ENCODE assay signal across 1 cellular context in the genomic region with DNA sequence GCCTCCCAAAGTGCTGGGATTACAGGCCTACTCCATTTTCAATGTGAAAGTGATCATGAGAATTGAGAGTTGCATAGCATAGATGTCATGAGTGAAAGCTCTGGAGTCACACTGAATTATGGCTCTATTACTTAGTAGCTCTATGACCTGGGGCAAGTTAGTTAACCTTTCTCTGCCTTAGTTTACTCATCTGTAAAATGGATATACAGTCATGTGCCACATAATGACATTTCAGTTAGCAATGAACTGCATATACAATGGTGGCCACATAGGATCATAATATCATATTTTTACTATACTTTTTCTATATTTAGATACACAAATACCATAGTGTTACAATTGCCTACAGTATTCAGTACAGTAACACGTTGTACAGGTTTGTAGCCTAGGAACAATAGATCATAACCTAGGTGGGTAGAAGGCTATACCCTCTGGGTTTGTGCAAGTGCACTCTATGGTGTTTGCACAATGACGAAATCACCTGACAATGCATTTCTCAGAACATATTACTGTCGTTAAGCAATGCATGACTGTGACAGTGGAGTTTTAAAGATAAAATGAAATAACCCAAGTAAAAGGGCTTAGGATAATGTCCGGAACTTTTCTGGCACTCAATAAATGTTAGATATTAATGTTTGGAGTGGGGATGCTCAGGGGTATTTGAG.
TF ChIP-seq lines count a peak whose summit lies in the region.

No MANE protein-coding gene starts in this region.

TF ChIP-seq in HepG2, 621 proteins besides CTCF, POLR2A, EP300 and RAD21 (continued from another document and continues in another):
- TF ChIP-seq SP5 (CRISPR knock-in tag; IDR thresholded peaks at IDR 0.05; ENCODE audit: borderline replicate concordance, low read depth) (no peak), ZNF274 (CRISPR knock-in tag; IDR thresholded peaks at IDR 0.05) (no peak), SALL2 (CRISPR knock-in tag; IDR thresholded peaks at IDR 0.05) (no peak), HMG20A (CRISPR knock-in tag; IDR thresholded peaks at IDR 0.05; ENCODE audit: borderline replicate concordance) (no peak), ZZZ3 (CRISPR knock-in tag; IDR thresholded peaks at IDR 0.05; ENCODE audit: borderline replicate concordance) (no peak), PBX2 (CRISPR knock-in tag; IDR thresholded peaks at IDR 0.05) (no peak), ZBTB3 (CRISPR knock-in tag; IDR thresholded peaks at IDR 0.05; ENCODE audit: borderline replicate concordance, low read depth) (no peak), CREB1 (IDR thresholded peaks at IDR 0.05) (no peak), CREB1 (CRISPR knock-in tag; IDR thresholded peaks at IDR 0.05) (peak; percentile 34; the same call in 1 of the 2 replicates), ZNF567 (CRISPR knock-in tag; IDR thresholded peaks at IDR 0.05; ENCODE audit: borderline replicate concordance) (no peak), CEBPG (CRISPR knock-in tag; IDR thresholded peaks at IDR 0.05) (peak; percentile 88), KLF16 (CRISPR knock-in tag; IDR thresholded peaks at IDR 0.05) (no peak), ARID5B (CRISPR knock-in tag; IDR thresholded peaks at IDR 0.05) (peak; percentile 74), SOX6 (IDR thresholded peaks at IDR 0.05) (no peak), SOX6 (CRISPR knock-in tag; IDR thresholded peaks at IDR 0.05) (peak; percentile 88), ZNF329 (CRISPR knock-in tag; IDR thresholded peaks at IDR 0.05; ENCODE audit: low read depth) (no peak), ZNF652 (CRISPR knock-in tag; IDR thresholded peaks at IDR 0.05; ENCODE audit: borderline replicate concordance, low read depth) (no peak), TAF15 (IDR thresholded peaks at IDR 0.05; ENCODE audit: low read depth, low read length, poor library complexity, severe bottlenecking) (no peak), GATAD2A (CRISPR knock-in tag; IDR thresholded peaks at IDR 0.05) (peak; percentile 80), ZFP91 (CRISPR knock-in tag; IDR thresholded peaks at IDR 0.05; ENCODE audit: borderline replicate concordance) (no peak), ZMYM3 (CRISPR knock-in tag; IDR thresholded peaks at IDR 0.05) (no peak), ZFAT (CRISPR knock-in tag; conservative IDR thresholded peaks at IDR 0.05) (no peak), ARID2 (CRISPR knock-in tag; IDR thresholded peaks at IDR 0.05; ENCODE audit: borderline replicate concordance) (no peak), RFX5 (IDR thresholded peaks at IDR 0.05; ENCODE audit: low read depth, low read length) (no peak), ZBTB42 (CRISPR knock-in tag; IDR thresholded peaks at IDR 0.05) (no peak), ZNF34 (CRISPR knock-in tag; IDR thresholded peaks at IDR 0.05; ENCODE audit: borderline replicate concordance) (no peak), SMYD3 (CRISPR knock-in tag; IDR thresholded peaks at IDR 0.05) (no peak), SAP130 (CRISPR knock-in tag; IDR thresholded peaks at IDR 0.05; ENCODE audit: low read depth) (peak; percentile 49), ZNF484 (CRISPR knock-in tag; IDR thresholded peaks at IDR 0.05; ENCODE audit: borderline replicate concordance, low read depth) (no peak), ZNF574 (CRISPR knock-in tag; IDR thresholded peaks at IDR 0.05) (peak; percentile 73; the same call in 1 of the 2 replicates), CEBPB (IDR thresholded peaks at IDR 0.05; ENCODE audit: borderline replicate concordance, low read depth, low read length) (peak; percentile 97), ELF1 (CRISPR knock-in tag; IDR thresholded peaks at IDR 0.05) (no peak), ATF4 (CRISPR knock-in tag; IDR thresholded peaks at IDR 0.05) (peak in 1 of 2 experiments; percentile 54; a peak in 2 of 4 replicates), RELA (CRISPR knock-in tag; IDR thresholded peaks at IDR 0.05) (no peak), ZSCAN21 (CRISPR knock-in tag; IDR thresholded peaks at IDR 0.05; ENCODE audit: borderline replicate concordance) (no peak), PHF21A (CRISPR knock-in tag; IDR thresholded peaks at IDR 0.05) (no peak), XBP1 (CRISPR knock-in tag; IDR thresholded peaks at IDR 0.05) (no peak), ZSCAN30 (CRISPR knock-in tag; IDR thresholded peaks at IDR 0.05) (no peak), KAT8 (CRISPR knock-in tag; IDR thresholded peaks at IDR 0.05) (0 out of 2 replicates have a peak, but pooled peaks have one; percentile 25), FOXM1 (CRISPR knock-in tag; IDR thresholded peaks at IDR 0.05) (no peak), ZNF224 (CRISPR knock-in tag; IDR thresholded peaks at IDR 0.05) (no peak), GABPA (IDR thresholded peaks at IDR 0.05; ENCODE audit: low read depth, low read length) (no peak), GABPA (CRISPR knock-in tag; IDR thresholded peaks at IDR 0.05; ENCODE audit: low read depth) (no peak), ZNF737 (CRISPR knock-in tag; IDR thresholded peaks at IDR 0.05; ENCODE audit: borderline replicate concordance) (no peak), IRF9 (CRISPR knock-in tag; IDR thresholded peaks at IDR 0.05; ENCODE audit: borderline replicate concordance) (no peak), DRAP1 (CRISPR knock-in tag; IDR thresholded peaks at IDR 0.05) (no peak), DNMT1 (CRISPR knock-in tag; IDR thresholded peaks at IDR 0.05) (no peak), JUN (CRISPR knock-in tag; IDR thresholded peaks at IDR 0.05) (no peak)
- TF ChIP-seq, protein P1, sequence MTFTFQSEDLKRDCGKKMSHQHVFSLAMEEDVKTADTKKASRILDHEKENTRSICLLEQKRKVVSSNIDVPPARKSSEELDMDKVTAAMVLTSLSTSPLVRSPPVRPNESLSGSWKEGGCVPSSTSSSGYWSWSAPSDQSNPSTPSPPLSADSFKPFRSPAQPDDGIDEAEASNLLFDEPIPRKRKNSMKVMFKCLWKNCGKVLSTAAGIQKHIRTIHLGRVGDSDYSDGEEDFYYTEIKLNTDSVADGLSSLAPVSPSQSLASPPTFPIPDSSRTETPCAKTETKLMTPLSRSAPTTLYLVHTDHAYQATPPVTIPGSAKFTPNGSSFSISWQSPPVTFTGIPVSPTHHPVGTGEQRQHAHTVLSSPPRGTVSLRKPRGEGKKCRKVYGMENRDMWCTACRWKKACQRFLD (CRISPR knock-in tag; IDR thresholded peaks at IDR 0.05; ENCODE audit: borderline replicate concordance) = no peak
- TF ChIP-seq, protein P2, sequence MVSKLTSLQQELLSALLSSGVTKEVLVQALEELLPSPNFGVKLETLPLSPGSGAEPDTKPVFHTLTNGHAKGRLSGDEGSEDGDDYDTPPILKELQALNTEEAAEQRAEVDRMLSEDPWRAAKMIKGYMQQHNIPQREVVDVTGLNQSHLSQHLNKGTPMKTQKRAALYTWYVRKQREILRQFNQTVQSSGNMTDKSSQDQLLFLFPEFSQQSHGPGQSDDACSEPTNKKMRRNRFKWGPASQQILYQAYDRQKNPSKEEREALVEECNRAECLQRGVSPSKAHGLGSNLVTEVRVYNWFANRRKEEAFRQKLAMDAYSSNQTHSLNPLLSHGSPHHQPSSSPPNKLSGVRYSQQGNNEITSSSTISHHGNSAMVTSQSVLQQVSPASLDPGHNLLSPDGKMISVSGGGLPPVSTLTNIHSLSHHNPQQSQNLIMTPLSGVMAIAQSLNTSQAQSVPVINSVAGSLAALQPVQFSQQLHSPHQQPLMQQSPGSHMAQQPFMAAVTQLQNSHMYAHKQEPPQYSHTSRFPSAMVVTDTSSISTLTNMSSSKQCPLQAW (CRISPR knock-in tag; IDR thresholded peaks at IDR 0.05) = no peak
- TF ChIP-seq, protein P3, sequence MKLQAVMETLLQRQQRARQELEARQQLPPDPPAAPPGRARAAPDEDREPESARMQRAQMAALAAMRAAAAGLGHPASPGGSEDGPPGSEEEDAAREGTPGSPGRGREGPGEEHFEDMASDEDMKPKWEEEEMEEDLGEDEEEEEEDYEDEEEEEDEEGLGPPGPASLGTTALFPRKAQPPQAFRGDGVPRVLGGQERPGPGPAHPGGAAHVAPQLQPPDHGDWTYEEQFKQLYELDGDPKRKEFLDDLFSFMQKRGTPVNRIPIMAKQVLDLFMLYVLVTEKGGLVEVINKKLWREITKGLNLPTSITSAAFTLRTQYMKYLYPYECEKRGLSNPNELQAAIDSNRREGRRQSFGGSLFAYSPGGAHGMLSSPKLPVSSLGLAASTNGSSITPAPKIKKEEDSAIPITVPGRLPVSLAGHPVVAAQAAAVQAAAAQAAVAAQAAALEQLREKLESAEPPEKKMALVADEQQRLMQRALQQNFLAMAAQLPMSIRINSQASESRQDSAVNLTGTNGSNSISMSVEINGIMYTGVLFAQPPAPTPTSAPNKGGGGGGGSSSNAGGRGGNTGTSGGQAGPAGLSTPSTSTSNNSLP (IDR thresholded peaks at IDR 0.05; ENCODE audit: low read depth, low read length) = 0 out of 2 replicates have a peak, but pooled peaks have one; percentile 24
